In the genomic region with DNA sequence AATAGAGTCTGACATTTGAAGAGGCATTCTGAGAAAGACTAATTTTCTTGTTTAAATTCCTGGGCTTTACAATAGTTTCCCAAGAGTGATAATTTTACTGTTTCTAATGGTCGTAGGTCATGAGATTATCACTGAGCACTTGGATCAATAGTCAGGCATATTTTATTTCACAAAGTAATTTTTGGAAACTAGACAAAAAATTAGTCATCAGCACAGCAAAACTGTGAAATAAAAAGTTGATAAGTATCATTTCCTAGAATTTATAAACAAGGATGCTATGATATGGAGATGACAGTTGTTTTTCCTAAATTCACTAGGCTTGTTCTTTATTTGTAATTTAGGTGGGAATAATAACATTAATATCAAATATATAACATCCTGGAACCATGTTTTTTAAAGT, we compare ENCODE assay signal across 1 cellular context.
TF ChIP-seq lines count a peak whose summit lies in the region.

No MANE protein-coding gene starts in this region.

TF ChIP-seq in HepG2, 621 proteins besides CTCF, POLR2A, EP300 and RAD21:
- TF ChIP-seq MEF2D (CRISPR knock-in tag; IDR thresholded peaks at IDR 0.05) (no peak), ZNF180 (CRISPR knock-in tag; IDR thresholded peaks at IDR 0.05; ENCODE audit: borderline replicate concordance, low read depth) (no peak), TCF7 (IDR thresholded peaks at IDR 0.05; ENCODE audit: low read depth) (no peak), NAIF1 (CRISPR knock-in tag; IDR thresholded peaks at IDR 0.05; ENCODE audit: borderline replicate concordance) (no peak), KAT2B (IDR thresholded peaks at IDR 0.05; ENCODE audit: borderline replicate concordance, low read depth, low read length) (no peak), ZNF260 (CRISPR knock-in tag; IDR thresholded peaks at IDR 0.05; ENCODE audit: borderline replicate concordance, low read depth) (no peak), RBAK (CRISPR knock-in tag; IDR thresholded peaks at IDR 0.05) (no peak), SIN3A (IDR thresholded peaks at IDR 0.05; ENCODE audit: borderline replicate concordance, low read depth, low read length) (no peak), SSRP1 (CRISPR knock-in tag; IDR thresholded peaks at IDR 0.05) (no peak), KDM5A (IDR thresholded peaks at IDR 0.05; ENCODE audit: borderline replicate concordance, low read length) (no peak), TCF12 (IDR thresholded peaks at IDR 0.05) (no peak), TCF12 (CRISPR knock-in tag; IDR thresholded peaks at IDR 0.05) (no peak), NFKBIZ (CRISPR knock-in tag; IDR thresholded peaks at IDR 0.05) (no peak), RFX3 (CRISPR knock-in tag; IDR thresholded peaks at IDR 0.05) (no peak), RFX5 (IDR thresholded peaks at IDR 0.05; ENCODE audit: low read depth, low read length) (no peak), EZH2 (conservative IDR thresholded peaks at IDR 0.05; ENCODE audit: low read depth, low read length) (no peak)
- TF ChIP-seq, protein P1, sequence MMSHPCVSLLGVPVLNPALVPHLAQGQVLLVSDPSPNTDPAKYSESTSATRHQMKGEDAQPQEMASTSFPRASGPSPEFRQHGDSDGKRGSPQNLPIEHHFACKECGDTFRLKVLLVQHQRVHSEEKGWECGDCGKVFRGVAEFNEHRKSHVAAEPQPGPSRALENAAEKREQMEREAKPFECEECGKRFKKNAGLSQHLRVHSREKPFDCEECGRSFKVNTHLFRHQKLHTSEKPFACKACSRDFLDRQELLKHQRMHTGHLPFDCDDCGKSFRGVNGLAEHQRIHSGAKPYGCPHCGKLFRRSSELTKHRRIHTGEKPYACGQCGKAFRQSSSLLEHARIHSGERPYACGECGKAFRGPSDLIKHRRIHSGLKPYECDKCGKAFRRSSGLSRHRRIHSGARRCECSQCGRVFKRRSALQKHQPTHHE (CRISPR knock-in tag; IDR thresholded peaks at IDR 0.05; ENCODE audit: borderline replicate concordance): no peak
- TF ChIP-seq, protein P2, sequence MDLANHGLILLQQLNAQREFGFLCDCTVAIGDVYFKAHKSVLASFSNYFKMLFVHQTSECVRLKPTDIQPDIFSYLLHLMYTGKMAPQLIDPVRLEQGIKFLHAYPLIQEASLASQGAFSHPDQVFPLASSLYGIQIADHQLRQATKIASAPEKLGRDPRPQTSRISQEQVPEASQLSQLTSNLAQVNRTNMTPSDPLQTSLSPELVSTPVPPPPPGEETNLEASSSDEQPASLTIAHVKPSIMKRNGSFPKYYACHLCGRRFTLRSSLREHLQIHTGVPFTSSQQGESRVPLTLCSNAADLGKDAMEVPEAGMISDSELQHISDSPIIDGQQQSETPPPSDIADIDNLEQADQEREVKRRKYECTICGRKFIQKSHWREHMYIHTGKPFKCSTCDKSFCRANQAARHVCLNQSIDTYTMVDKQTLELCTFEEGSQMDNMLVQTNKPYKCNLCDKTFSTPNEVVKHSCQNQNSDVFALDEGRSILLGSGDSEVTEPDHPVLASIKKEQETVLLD (CRISPR knock-in tag; IDR thresholded peaks at IDR 0.05; ENCODE audit: low read depth): no peak
- TF ChIP-seq, protein P3, sequence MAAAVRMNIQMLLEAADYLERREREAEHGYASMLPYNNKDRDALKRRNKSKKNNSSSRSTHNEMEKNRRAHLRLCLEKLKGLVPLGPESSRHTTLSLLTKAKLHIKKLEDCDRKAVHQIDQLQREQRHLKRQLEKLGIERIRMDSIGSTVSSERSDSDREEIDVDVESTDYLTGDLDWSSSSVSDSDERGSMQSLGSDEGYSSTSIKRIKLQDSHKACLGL (CRISPR knock-in tag; IDR thresholded peaks at IDR 0.05): no peak
